In the genomic region with DNA sequence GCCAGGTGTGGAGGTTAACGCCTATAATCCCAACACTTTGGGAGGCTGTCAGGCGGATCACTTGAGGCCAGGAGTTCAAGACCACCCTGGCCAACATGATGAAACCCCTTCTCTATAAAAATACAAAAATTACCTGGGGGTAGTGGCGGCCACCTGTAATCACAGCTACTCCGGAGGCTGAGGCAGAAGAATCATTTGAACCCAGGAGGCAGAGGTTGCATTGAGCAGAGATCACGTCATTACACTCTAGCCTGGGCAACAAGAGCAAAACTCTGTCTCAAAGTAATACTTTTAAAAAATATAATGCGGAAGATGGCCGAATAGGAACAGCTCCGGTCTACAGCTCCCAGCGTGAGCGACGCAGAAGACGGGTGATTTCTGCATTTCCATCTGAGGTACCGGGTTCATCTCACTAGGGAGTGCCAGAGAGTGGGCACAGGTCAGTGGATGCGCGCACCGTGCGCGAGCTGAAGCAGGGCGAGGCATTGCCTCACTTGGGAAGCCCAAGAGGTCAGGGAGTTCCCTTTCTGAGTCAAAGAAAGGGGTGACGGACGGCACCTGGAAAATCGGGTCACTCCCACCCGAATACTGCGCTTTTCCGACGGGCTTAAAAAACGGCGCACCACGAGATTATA, we compare ENCODE assay signal across 8 cellular contexts.
DNase-seq lines count a peak whose midpoint lies in the region; ATAC-seq and TF ChIP-seq lines count a peak whose summit lies in the region.
"Not testable (repeated sequence)": the region's sequence is repeated elsewhere in the genome, so short reads cannot be mapped to it uniquely, and the experiment has no call there.

No MANE protein-coding gene starts in this region.

- peak overlapping the region; percentile 52 for H3K4me3 ChIP-seq in HUES48 (ENCODE audit: low read depth, low read length)
- H3K4me3 ChIP-seq in OCI-LY1 (ENCODE audit: low read depth, low read length, poor library complexity, severe bottlenecking), result peak overlapping the region; percentile 60
- peak overlapping the region; percentile 19 to 31 for H3K4me3 ChIP-seq in right atrium auricular region

- peak overlapping the region; percentile 42 for H3K27ac Mint-ChIP-seq in CD4-positive, alpha-beta T cell
- H3K27ac Mint-ChIP-seq in activated CD8-positive, alpha-beta T cell treated with anti-CD3 and anti-CD28 coated beads, Interleukin-2, amount 10 ng/mL, durations not matched to agents 7 days and 5 days, result peak overlapping the region; percentile 43
- not testable (repeated sequence) for H3K27ac Mint-ChIP-seq in chondrocyte (ENCODE audit: unreplicated experiment); naive B cell; stimulated activated memory B cell treated with anti-CD40 and anti-IgM and Interleukin-4, amounts not matched to agents 10 μg/mL and 1 μg/mL and 100 μg/mL, for 72 hours

- not testable (repeated sequence) for ATAC-seq in CD4-positive, alpha-beta T cell (ENCODE audit: poor library complexity); activated CD8-positive, alpha-beta T cell treated with anti-CD3 and anti-CD28 coated beads, Interleukin-2, amount 10 ng/mL, durations not matched to agents 7 days and 5 days; naive B cell (ENCODE audit: low read depth in 2 of 2); stimulated activated memory B cell treated with anti-CD40 and anti-IgM and Interleukin-4, amounts not matched to agents 10 μg/mL and 1 μg/mL and 100 μg/mL, for 72 hours

- not testable (repeated sequence) for H4K20me1 ChIP-seq in OCI-LY1 (ENCODE audit: insufficient read depth, low read length)

- H3K9me3 Mint-ChIP-seq in CD4-positive, alpha-beta T cell; activated CD8-positive, alpha-beta T cell treated with anti-CD3 and anti-CD28 coated beads, Interleukin-2, amount 10 ng/mL, durations not matched to agents 7 days and 5 days (ENCODE audit: insufficient read depth); chondrocyte (ENCODE audit: low read depth); naive B cell; stimulated activated memory B cell treated with anti-CD40 and anti-IgM and Interleukin-4, amounts not matched to agents 10 μg/mL and 1 μg/mL and 100 μg/mL, for 72 hours: not testable (repeated sequence)

- not testable (repeated sequence) for TF ChIP-seq CTCF in CD4-positive, alpha-beta T cell (IDR thresholded peaks at IDR 0.05); OCI-LY1 (IDR thresholded peaks at IDR 0.05; ENCODE audit: low read length); right atrium auricular region (IDR thresholded peaks at IDR 0.05)
- TF ChIP-seq CTCF in chondrocyte (IDR thresholded peaks at IDR 0.05), result peak; percentile 56

- H3K79me2 ChIP-seq in OCI-LY1 (ENCODE audit: insufficient read depth, low read length), result not testable (repeated sequence)

- H3K4me1 Mint-ChIP-seq in CD4-positive, alpha-beta T cell (ENCODE audit: low read depth); activated CD8-positive, alpha-beta T cell treated with anti-CD3 and anti-CD28 coated beads, Interleukin-2, amount 10 ng/mL, durations not matched to agents 7 days and 5 days (ENCODE audit: low read depth); chondrocyte (ENCODE audit: low read depth); naive B cell; stimulated activated memory B cell treated with anti-CD40 and anti-IgM and Interleukin-4, amounts not matched to agents 10 μg/mL and 1 μg/mL and 100 μg/mL, for 72 hours: not testable (repeated sequence)

- not testable (repeated sequence) for H3K27me3 ChIP-seq in CD4-positive, alpha-beta T cell (ENCODE audit: control insufficient read depth, insufficient read depth, low read length); HUES48 (ENCODE audit: control insufficient read depth, insufficient read depth, low read length); OCI-LY1 (ENCODE audit: insufficient read depth, low read length); right atrium auricular region

- H3K36me3 ChIP-seq in HUES48 (ENCODE audit: control insufficient read depth, insufficient read depth, low read length); OCI-LY1 (ENCODE audit: insufficient read depth, low read length); right atrium auricular region: not testable (repeated sequence)

- not testable (repeated sequence) for H3K27me3 Mint-ChIP-seq in CD4-positive, alpha-beta T cell; activated CD8-positive, alpha-beta T cell treated with anti-CD3 and anti-CD28 coated beads, Interleukin-2, amount 10 ng/mL, durations not matched to agents 7 days and 5 days (ENCODE audit: low read depth); chondrocyte (ENCODE audit: low read depth); stimulated activated memory B cell treated with anti-CD40 and anti-IgM and Interleukin-4, amounts not matched to agents 10 μg/mL and 1 μg/mL and 100 μg/mL, for 72 hours
- peaks cover 0 to 10% (median 8%) of the 10 kb centered on the region in 3 donors for H3K27me3 Mint-ChIP-seq in naive B cell

- POLR2A ChIA-PET in CD4-positive, alpha-beta T cell (lab: Charles Lee), result interaction anchor here (0.5 kb wide), 1 partner anchor 220 kb away, joined by 3 read pairs; a partner anchor contains a TSS
- POLR2A ChIA-PET in activated CD8-positive, alpha-beta T cell treated with anti-CD3 and anti-CD28 coated beads, Interleukin-2, amount 10 ng/mL, durations not matched to agents 7 days and 5 days (lab: Charles Lee), result not testable (repeated sequence)

- CTCF ChIA-PET in CD4-positive, alpha-beta T cell (lab: Charles Lee), result not testable (repeated sequence)
- CTCF ChIA-PET in activated CD8-positive, alpha-beta T cell treated with anti-CD3 and anti-CD28 coated beads, Interleukin-2, amount 10 ng/mL, durations not matched to agents 7 days and 5 days (lab: Charles Lee), result interaction anchor here (1.3 kb wide), 1 partner anchor 164 kb away, joined by 4 read pairs; no protein-coding TSS in a partner anchor

- peak overlapping the region; percentile 5; the same call in 1 of the 2 replicates for H2AFZ ChIP-seq in OCI-LY1 (ENCODE audit: low read length)

- not testable (repeated sequence) for H3K9me3 ChIP-seq in CD4-positive, alpha-beta T cell (ENCODE audit: control insufficient read depth, low read length); HUES48 (ENCODE audit: control insufficient read depth, insufficient read depth, low read length); OCI-LY1 (ENCODE audit: low read length); right atrium auricular region

- H3K9me2 ChIP-seq in OCI-LY1 (ENCODE audit: low read depth, low read length), result not testable (repeated sequence)

- not testable (repeated sequence) for H3K36me3 Mint-ChIP-seq in CD4-positive, alpha-beta T cell (ENCODE audit: low read depth); activated CD8-positive, alpha-beta T cell treated with anti-CD3 and anti-CD28 coated beads, Interleukin-2, amount 10 ng/mL, durations not matched to agents 7 days and 5 days (ENCODE audit: low read depth); chondrocyte (ENCODE audit: low read depth); naive B cell; stimulated activated memory B cell treated with anti-CD40 and anti-IgM and Interleukin-4, amounts not matched to agents 10 μg/mL and 1 μg/mL and 100 μg/mL, for 72 hours

- H3F3A ChIP-seq in OCI-LY1 (ENCODE audit: insufficient read depth, low read length), result not testable (repeated sequence)

- peak overlapping the region; percentile 40 for H3K4me2 ChIP-seq in OCI-LY1 (ENCODE audit: low read length)

- H3K9ac ChIP-seq in HUES48 (ENCODE audit: low read depth, low read length), result not testable (repeated sequence)
- peak overlapping the region; percentile 49 for H3K9ac ChIP-seq in OCI-LY1 (ENCODE audit: low read length)

- H3K4me3 Mint-ChIP-seq in CD4-positive, alpha-beta T cell, result peak overlapping the region; percentile 85
- H3K4me3 Mint-ChIP-seq in activated CD8-positive, alpha-beta T cell treated with anti-CD3 and anti-CD28 coated beads, Interleukin-2, amount 10 ng/mL, durations not matched to agents 7 days and 5 days, result peak overlapping the region; percentile 67
- H3K4me3 Mint-ChIP-seq in chondrocyte (ENCODE audit: unreplicated experiment), result peak overlapping the region; percentile 76
- peak overlapping the region in 7 of 8 donors; percentile 40 to 89 (median 67) for H3K4me3 Mint-ChIP-seq in naive B cell
- peak overlapping the region; percentile 76 for H3K4me3 Mint-ChIP-seq in stimulated activated memory B cell treated with anti-CD40 and anti-IgM and Interleukin-4, amounts not matched to agents 10 μg/mL and 1 μg/mL and 100 μg/mL, for 72 hours

- H3K27ac ChIP-seq in CD4-positive, alpha-beta T cell (ENCODE audit: low read depth, low read length); right atrium auricular region: not testable (repeated sequence)
- H3K27ac ChIP-seq in HUES48 (ENCODE audit: low read depth, low read length) (peak overlapping the region; percentile 21), OCI-LY1 (ENCODE audit: low read depth, low read length, poor library complexity, severe bottlenecking) (peak overlapping the region; percentile 17)

- not testable (repeated sequence) for DNase-seq in CD4-positive, alpha-beta T cell; activated CD8-positive, alpha-beta T cell treated with anti-CD3 and anti-CD28 coated beads, Interleukin-2, amount 10 ng/mL, durations not matched to agents 7 days and 5 days; chondrocyte (ENCODE audit: low spot score); right atrium auricular region (ENCODE audit: low spot score); naive B cell

- intact Hi-C loops in CD4-positive, alpha-beta T cell (cut with DNase I, micrococcal nuclease), result loop anchor here in 1 of 2 experiments (10.0 kb wide), 1 partner anchor 1236 kb away; no protein-coding TSS in a partner anchor

- H3K4me1 ChIP-seq in HUES48 (ENCODE audit: control insufficient read depth, insufficient read depth, low read length); right atrium auricular region: not testable (repeated sequence)
- peaks cover 24% of the 10 kb centered on the region for H3K4me1 ChIP-seq in OCI-LY1 (ENCODE audit: insufficient read depth, low read length, severe bottlenecking)
